ENCODE assay signal across 9 cellular contexts in the genomic region with DNA sequence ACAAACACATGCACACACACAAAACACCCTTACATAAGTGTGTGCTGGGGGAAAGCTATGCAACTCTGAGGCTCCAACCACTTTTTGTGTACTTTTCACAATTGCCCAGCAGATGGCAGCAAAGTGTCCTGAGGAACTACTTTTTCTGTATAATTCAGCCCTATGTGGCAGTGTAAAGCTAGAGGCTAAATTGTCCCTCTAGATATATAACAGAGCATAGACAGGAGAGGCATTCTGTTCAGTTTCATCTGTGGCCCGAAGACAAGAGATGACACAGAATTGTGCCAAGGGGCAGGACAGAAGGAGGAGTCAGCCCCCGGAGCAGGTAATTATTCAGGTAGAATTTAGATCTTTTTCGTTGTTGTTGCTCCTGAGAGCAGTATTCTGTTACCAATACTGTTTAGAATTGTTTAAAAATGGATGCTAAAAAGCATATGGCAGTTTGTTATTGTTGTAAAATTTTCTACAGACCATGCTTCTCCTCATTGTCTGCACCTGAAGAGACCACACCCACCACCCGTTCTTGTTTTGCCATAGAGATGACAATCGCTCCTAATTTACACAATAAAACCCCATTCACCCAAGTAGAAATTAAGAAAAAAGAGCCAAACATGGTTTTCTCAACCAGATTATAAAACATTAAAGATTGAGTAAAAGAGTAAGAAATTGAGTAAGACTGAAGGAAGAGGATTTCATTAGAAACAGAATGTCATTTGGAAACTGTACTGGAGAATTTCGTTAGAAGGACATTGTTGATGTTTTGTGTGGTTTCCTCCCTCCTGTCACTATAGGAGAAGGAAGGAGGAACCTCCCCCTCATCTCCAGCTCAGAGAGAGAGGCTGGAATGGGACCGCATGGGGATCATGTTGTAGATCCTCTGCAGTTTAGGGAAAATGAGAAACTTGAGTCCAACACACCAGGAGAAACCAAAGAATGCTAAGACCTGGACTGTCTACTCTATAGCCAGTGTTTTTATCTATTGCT. TPM values are rescaled to one million over a fixed set of nuclear protein-coding genes. Genes with fewer than 3 reads are reported as not detected.
DNase-seq lines count a peak whose midpoint lies in the region; ATAC-seq and TF ChIP-seq lines count a peak whose summit lies in the region.
"Had no signal": no experiment of that assay in that cellular context is flagged by ENCODE, and none has a peak within 500 bp of the region (broad histone marks: within the 10 kb centered on the region; RNA-seq: fewer than 3 reads in every experiment).

No MANE protein-coding gene starts in this region.

- H3K4me2 ChIP-seq in OCI-LY3 (ENCODE audit: low read length): peak overlapping the region; percentile 77

- H3K4me3 ChIP-seq in HUES6 (ENCODE audit: low read depth, low read length): peak overlapping the region; percentile 38
- peak overlapping the region; percentile 61 for H3K4me3 ChIP-seq in OCI-LY3 (ENCODE audit: low read length)
- no peak overlapping the region for H3K4me3 ChIP-seq in esophagus squamous epithelium
- H3K4me3 ChIP-seq in stomach: no peak overlapping the region

- no peaks in the 10 kb centered on the region for H3K9me3 Mint-ChIP-seq in natural killer cell

- H3K4me1 ChIP-seq in HUES6 (ENCODE audit: control insufficient read depth, insufficient read depth, low read length) (peaks cover 10% of the 10 kb centered on the region), OCI-LY3 (ENCODE audit: low read length) (peaks cover 41% of the 10 kb centered on the region), esophagus squamous epithelium (no peaks in the 10 kb centered on the region), stomach (no peaks in the 10 kb centered on the region)

- no peaks in the 10 kb centered on the region for H3K79me2 ChIP-seq in OCI-LY3 (ENCODE audit: low read length)

- no peaks in the 10 kb centered on the region for H3K36me3 ChIP-seq in HUES6 (ENCODE audit: control insufficient read depth, insufficient read depth, low read length)
- H3K36me3 ChIP-seq in OCI-LY3 (replicated peaks; ENCODE audit: low read depth, low read length): peaks cover 50% of the 10 kb centered on the region
- no peaks in the 10 kb centered on the region for H3K36me3 ChIP-seq in esophagus squamous epithelium
- H3K36me3 ChIP-seq in stomach: no peaks in the 10 kb centered on the region

- no peaks in the 10 kb centered on the region for H3K36me3 Mint-ChIP-seq in natural killer cell
- H3K36me3 Mint-ChIP-seq: activated naive CD8-positive, alpha-beta T cell had no signal

- H3K27me3 ChIP-seq in HUES6 (ENCODE audit: control insufficient read depth, insufficient read depth, low read length): no peaks in the 10 kb centered on the region
- no peaks in the 10 kb centered on the region for H3K27me3 ChIP-seq in OCI-LY3 (ENCODE audit: low read depth, low read length)
- no peaks in the 10 kb centered on the region for H3K27me3 ChIP-seq in esophagus squamous epithelium
- peaks cover 0 to 13% (median 0%) of the 10 kb centered on the region in 3 donors for H3K27me3 ChIP-seq in stomach

- ATAC-seq in GM21360 (IDR thresholded peaks at IDR 0.05; ENCODE audit: unreplicated experiment) (peak; percentile 48), natural killer cell (peak; percentile 42 to 75 (median 63))

- TF ChIP-seq POLR2A in esophagus squamous epithelium (IDR thresholded peaks at IDR 0.05) (no peak), stomach (IDR thresholded peaks at IDR 0.05) (no peak)

- WGBS in esophagus squamous epithelium, 2 donors: 38 to 42% methylated on average over 7 of the region's 7 CpGs
- 51 to 54% (median 54%) methylated on average over 7 of the region's 7 CpGs for WGBS in stomach, 5 donors

- H3K27me3 Mint-ChIP-seq in natural killer cell (ENCODE audit: low read depth in 2 of 2): peaks cover 12 to 24% of the 10 kb centered on the region in 2 donors

- intact Hi-C loops in esophagus squamous epithelium (cut with DNase I): loop anchor here (10.0 kb wide), 1 partner anchor 251 kb away; no protein-coding TSS in a partner anchor
- intact Hi-C loops in natural killer cell (cut with micrococcal nuclease): loop anchor here (1.0 to 5.0 kb wide), 2 partner anchors 123 to 254 kb away; no protein-coding TSS in a partner anchor
- intact Hi-C loops in stomach (cut with DNase I; ENCODE audit: low total_unique reads): no loop called here

- peak; percentile 38 for DNase-seq in CMK (ENCODE audit: low read depth)
- peak; percentile 34 for DNase-seq in activated T-cell treated with anti-CD3 and anti-CD28 coated beads for 1 hour (ENCODE audit: low read depth)
- no peak for DNase-seq in esophagus squamous epithelium (lab: John Stamatoyannopoulos, UW)
- DNase-seq in natural killer cell: peak; percentile 29
- DNase-seq in stomach: peak; percentile 71

- H3K27ac Mint-ChIP-seq in natural killer cell: peak overlapping the region in 1 of 2 donors; percentile 14
- H3K27ac Mint-ChIP-seq: activated naive CD8-positive, alpha-beta T cell had no signal

- H3K4me1 Mint-ChIP-seq in natural killer cell: peaks cover 0 to 8% of the 10 kb centered on the region in 2 donors

- peaks cover 26% of the 10 kb centered on the region for H3K9me3 ChIP-seq in HUES6 (ENCODE audit: control insufficient read depth, insufficient read depth, low read depth, low read length)
- peaks cover 49% of the 10 kb centered on the region for H3K9me3 ChIP-seq in OCI-LY3 (ENCODE audit: insufficient read depth, low read length)
- H3K9me3 ChIP-seq in esophagus squamous epithelium: no peaks in the 10 kb centered on the region
- peaks cover 0 to 12% (median 6%) of the 10 kb centered on the region in 4 donors for H3K9me3 ChIP-seq in stomach

- H2AFZ ChIP-seq in OCI-LY3 (ENCODE audit: low read depth, low read length): peak overlapping the region; percentile 56

- TF ChIP-seq CTCF in OCI-LY3 (IDR thresholded peaks at IDR 0.05; ENCODE audit: low read depth, low read length) (peak; percentile 93), esophagus squamous epithelium (IDR thresholded peaks at IDR 0.05) (peak; percentile 57 to 69 (median 62)), natural killer cell (IDR thresholded peaks at IDR 0.05) (peak; percentile 89), stomach (IDR thresholded peaks at IDR 0.05) (peak in 5 of 7 experiments; percentile 44 to 80 (median 61))

- H4K20me1 ChIP-seq in OCI-LY3 (ENCODE audit: insufficient read depth, low read length): no peaks in the 10 kb centered on the region

- H3K27ac ChIP-seq in HUES6 (ENCODE audit: low read depth, low read length) (no peak overlapping the region; the same call in 1 of the 2 replicates), OCI-LY3 (ENCODE audit: low read length) (peak overlapping the region; percentile 65), esophagus squamous epithelium (peak overlapping the region in 1 of 4 donors; percentile 45), stomach (no peak overlapping the region)

- TF ChIP-seq EP300 in stomach (IDR thresholded peaks at IDR 0.05): no peak

- no peak overlapping the region for H3K9ac ChIP-seq in HUES6 (ENCODE audit: low read length)
- peak overlapping the region; percentile 53 for H3K9ac ChIP-seq in OCI-LY3 (ENCODE audit: low read length)

- H3K4me3 Mint-ChIP-seq in natural killer cell: no peak overlapping the region
- H3K4me3 Mint-ChIP-seq: activated naive CD8-positive, alpha-beta T cell had no signal

RNA-seq across cellular contexts. Expression of a gene that starts 14.5 kb away (rescaled TPM):
- total RNA-seq in esophagus squamous epithelium (10 to 100 TPM in 2 of 4 donors, 1 to 10 TPM in 2; 3.8 to 23.5 (median 10.3) TPM), natural killer cell (10 to 100 TPM in 1 of 3 donors, 1 to 10 TPM in 2; 4.8 to 44.3 (median 8.0) TPM), stomach (10 to 100 TPM in 3 of 5 donors, under 1 TPM in 1, not detected in 1; 0.58 to 43.3 (median 20.1) TPM)
- polyA plus RNA-seq in stomach: 10 to 100 TPM in 2 of 3 donors, 1 to 10 TPM in 1; 1.7 to 13.3 (median 10.9) TPM

RNA-seq across cellular contexts. Expression of a gene that starts 32.4 kb away (rescaled TPM):
- total RNA-seq in esophagus squamous epithelium: under 1 TPM; 0.15 to 0.95 (median 0.42) TPM
- under 1 TPM; 0.34 to 0.80 (median 0.78) TPM for total RNA-seq in natural killer cell
- 1 to 10 TPM in 2 of 5 donors, under 1 TPM in 1, not detected in 2; under 0.01 to 4.1 (median 4.1) TPM for total RNA-seq in stomach
- polyA plus RNA-seq in stomach: under 1 TPM in 2 of 3 donors, not detected in 1; 0.12 to 0.18 TPM

RNA-seq across cellular contexts. Expression of a gene that starts 36.8 kb away (rescaled TPM):
- total RNA-seq in esophagus squamous epithelium (not detected), natural killer cell (not detected), stomach (not detected)
- not detected for polyA plus RNA-seq in stomach

Comparison
In these comparisons a context has a peak if more than half of its experiments do, and no peak if none do; other contexts are left out.
1. H3K4me3 ChIP-seq: peak in HUES6 (single experiment) and OCI-LY3 (single experiment); none in esophagus squamous epithelium (0 of 4) and stomach (0 of 4).
2. Peak in every context shown above with its lines, with median percentiles within 50 percentile points of each other: CTCF ChIP-seq.